12 cellular contexts compared by ENCODE assay signal in the genomic region with DNA sequence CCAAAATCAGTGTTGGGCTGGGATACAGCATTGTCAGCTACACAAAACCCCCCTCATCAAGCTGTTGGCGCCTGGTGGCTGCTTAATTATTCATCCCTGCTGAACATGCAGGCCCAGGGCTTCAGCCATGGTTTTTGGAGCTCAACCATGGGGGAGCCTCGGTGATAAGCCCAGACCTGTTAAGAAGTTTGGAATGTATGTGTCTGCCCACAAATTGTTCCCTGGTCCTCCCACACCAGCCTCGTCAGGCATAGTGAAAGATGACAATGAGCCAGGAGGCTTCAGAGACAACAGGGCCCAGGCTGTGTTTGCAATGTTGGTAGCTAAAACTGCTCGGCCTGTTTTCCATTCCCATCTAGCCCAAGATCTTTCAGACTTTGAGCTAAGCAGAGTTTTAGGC. TPM values are rescaled to one million over a fixed set of nuclear protein-coding genes. Genes with fewer than 3 reads are reported as not detected.
DNase-seq lines count a peak whose midpoint lies in the region; ATAC-seq and TF ChIP-seq lines count a peak whose summit lies in the region.
"Had no signal": no experiment of that assay in that cellular context is flagged by ENCODE, and none has a peak within 500 bp of the region (broad histone marks: within the 10 kb centered on the region; RNA-seq: fewer than 3 reads in every experiment).

No MANE protein-coding gene starts in this region.

- in situ Hi-C loops in G401 (cut with HindIII; ENCODE audit: low sequenced_read_pairs): no loop called here

- WGBS in suprapubic skin: 48% methylated on average over 4 of the region's 4 CpGs
- 52 to 56% methylated on average over 2 to 4 of the region's 4 CpGs for WGBS in testis, 2 donors

- peaks cover 13% of the 10 kb centered on the region for H3K27me3 Mint-ChIP-seq in HFFc6 (ENCODE audit: insufficient read depth)

- no peaks in the 10 kb centered on the region for H3K36me3 Mint-ChIP-seq in HFFc6 (ENCODE audit: low read depth)

- no peak for ATAC-seq in HG03520 (IDR thresholded peaks at IDR 0.05; ENCODE audit: unreplicated experiment)

- H3K4me1 Mint-ChIP-seq in HFFc6 (ENCODE audit: low read depth): peaks cover 22% of the 10 kb centered on the region

- H3K4me3 Mint-ChIP-seq in HFFc6: peak overlapping the region; percentile 29

- H3K9me3 ChIP-seq in suprapubic skin (no peaks in the 10 kb centered on the region), testis (no peaks in the 10 kb centered on the region)
- H3K9me3 ChIP-seq: right atrium auricular region had no signal

- intact Hi-C loops in testis (cut with DNase I; ENCODE audit: low total_unique reads): no loop called here

- no peaks in the 10 kb centered on the region for H3K36me3 ChIP-seq in suprapubic skin
- no peaks in the 10 kb centered on the region for H3K36me3 ChIP-seq in testis (ENCODE audit: low read depth, missing control alignments)
- H3K36me3 ChIP-seq: right atrium auricular region had no signal

- peak overlapping the region; percentile 11 for H3K27ac ChIP-seq in suprapubic skin
- no peak overlapping the region for H3K27ac ChIP-seq in testis
- H3K27ac ChIP-seq: right atrium auricular region had no signal

- DNase-seq in HFFc6 (peak; percentile 51), astrocyte of the hippocampus (ENCODE audit: low read depth, low spot score) (peak; percentile 84), hepatic stellate cell (ENCODE audit: low spot score) (peak; percentile 76), suprapubic skin (ENCODE audit: low spot score in 2 of 2) (no peak), testis (no peak), G401 (ENCODE audit: low spot score) (no peak)
- DNase-seq: central memory CD4-positive, alpha-beta T cell; NCI-H1105; NCI-H510A treated with DMSO at 0.1 percent for 48 hours; substantia nigra had no signal

- peaks cover 6% of the 10 kb centered on the region for H3K4me1 ChIP-seq in suprapubic skin
- no peaks in the 10 kb centered on the region for H3K4me1 ChIP-seq in testis
- H3K4me1 ChIP-seq: right atrium auricular region had no signal

- H3K9me3 Mint-ChIP-seq in HFFc6: no peaks in the 10 kb centered on the region

- H3K27ac Mint-ChIP-seq in HFFc6: peak overlapping the region; percentile 60

- no peak for TF ChIP-seq POLR2A in suprapubic skin (IDR thresholded peaks at IDR 0.05)
- TF ChIP-seq POLR2A in testis (IDR thresholded peaks at IDR 0.05): no peak

- H3K4me3 ChIP-seq in suprapubic skin (no peak overlapping the region), testis (no peak overlapping the region)
- H3K4me3 ChIP-seq: right atrium auricular region had no signal

- H3K27me3 ChIP-seq in suprapubic skin: no peaks in the 10 kb centered on the region
- H3K27me3 ChIP-seq in testis: no peaks in the 10 kb centered on the region
- H3K27me3 ChIP-seq: right atrium auricular region had no signal

- TF ChIP-seq EP300 in suprapubic skin (IDR thresholded peaks at IDR 0.05): no peak

- TF ChIP-seq CTCF in HFFc6 (IDR thresholded peaks at IDR 0.05) (no peak), suprapubic skin (IDR thresholded peaks at IDR 0.05) (no peak), testis (IDR thresholded peaks at IDR 0.05) (no peak)

RNA-seq across cellular contexts. Expression of gene SIRPA, which starts 34.8 kb away (rescaled TPM):
- 10 to 100 TPM; 44.0 to 66.2 (median 47.5) TPM for total RNA-seq in HFFc6 (2021; fragmentation: NEBNext Ultra II Directional; extraction: Animal tissue kit (Norgen Biotek cat#: 25700))
- total RNA-seq in suprapubic skin (10 to 100 TPM; 30.3 to 53.3 (median 47.3) TPM), testis (10 to 100 TPM; 18.4 to 21.0 TPM)
- polyA plus RNA-seq in testis (ENCODE audit: insufficient read depth, low read depth, low replicate concordance): 25.7 TPM
- total RNA-seq in G401 (2014; rRNA removed; shearing (Covaris generic)): 14.7 and 16.7 TPM in 2 replicates

Comparison
In these comparisons a context has a peak if more than half of its experiments do, and no peak if none do; other contexts are left out.
1. DNase-seq: peak in HFFc6 (single experiment), astrocyte of the hippocampus (single experiment) and hepatic stellate cell (single experiment); none in suprapubic skin (0 of 2), testis (single experiment) and G401 (single experiment).